Comparison of ENCODE assay signal across 18 cellular contexts in genomic region chr1:37699147-37699546, GRCh38. TPM values are rescaled to one million over a fixed set of nuclear protein-coding genes. Genes with fewer than 3 reads are reported as not detected.
DNase-seq lines count a peak whose midpoint lies in the region; FAIRE-seq and TF ChIP-seq lines count a peak whose summit lies in the region.
"Had no signal": no experiment of that assay in that cellular context is flagged by ENCODE, and none has a peak within 500 bp of the region (broad histone marks: within the 10 kb centered on the region; RNA-seq: fewer than 3 reads in every experiment).

No MANE protein-coding gene starts in this region.

- no peak overlapping the region for H3K27ac ChIP-seq in esophagus muscularis mucosa (replicated peaks in 1 of 4)

- H3K4me3 Mint-ChIP-seq in activated naive CD4-positive, alpha-beta T cell treated with anti-CD3 and anti-CD28 coated beads for 36 hours = no peak overlapping the region
- H3K4me3 Mint-ChIP-seq in activated T-helper 2 cell treated with anti-CD3 and anti-CD28 coated beads, Interferon-gamma antibody, Interleukin-2, Interleukin-4, amounts not matched to agents 10 μg/mL and 5 μg/mL and 100 μg/mL, durations not matched to agents 14 hours and 24 hours and 36 hours (ENCODE audit: low read depth) = no peak overlapping the region
- H3K4me3 Mint-ChIP-seq in neural crest cell = peak overlapping the region; percentile 61
- H3K4me3 Mint-ChIP-seq: CD4-positive, alpha-beta T cell had no signal

- peak; percentile 53 for FAIRE-seq in GM19239 (lab: Jason Lieb, UNC)
- FAIRE-seq: H54 had no signal

- TF ChIP-seq EP300 in esophagus muscularis mucosa (IDR thresholded peaks at IDR 0.05) = no peak

- peaks cover 65% of the 10 kb centered on the region for H3K36me3 Mint-ChIP-seq in activated naive CD4-positive, alpha-beta T cell treated with anti-CD3 and anti-CD28 coated beads for 36 hours (ENCODE audit: low read depth)
- peaks cover 78% of the 10 kb centered on the region for H3K36me3 Mint-ChIP-seq in activated T-helper 2 cell treated with anti-CD3 and anti-CD28 coated beads, Interferon-gamma antibody, Interleukin-2, Interleukin-4, amounts not matched to agents 10 μg/mL and 5 μg/mL and 100 μg/mL, durations not matched to agents 14 hours and 24 hours and 36 hours (ENCODE audit: low read depth)
- H3K36me3 Mint-ChIP-seq in neural crest cell (ENCODE audit: low read depth) = peaks cover 15% of the 10 kb centered on the region

- DNase-seq in activated naive CD4-positive, alpha-beta T cell treated with anti-CD3 and anti-CD28 coated beads for 36 hours = no peak
- DNase-seq in activated naive CD4-positive, alpha-beta T cell treated with anti-CD3 and anti-CD28 coated beads, Interleukin-2, amount 50 U/mL, for 16 hours = no peak
- no peak for DNase-seq in GM19239 (ENCODE audit: insufficient read length, low spot score)
- DNase-seq in activated T-helper 2 cell treated with anti-CD3 and anti-CD28 coated beads, Interferon-gamma antibody, Interleukin-2, Interleukin-4, amounts not matched to agents 10 μg/mL and 5 μg/mL and 100 μg/mL, durations not matched to agents 14 hours and 24 hours and 36 hours (ENCODE audit: low spot score) = no peak
- DNase-seq in neural crest cell (ENCODE audit: low read depth, low spot score) = no peak
- DNase-seq in putamen (ENCODE audit: low spot score) = no peak
- DNase-seq in esophagus muscularis mucosa (ENCODE audit: extremely low spot score) = no peak
- no peak for DNase-seq in dermis blood vessel endothelial cell
- DNase-seq: CD4-positive, alpha-beta T cell; GF-D8; KG1; NCI-H1092; NCI-H2227 treated with DMSO at 0.1 percent for 48 hours; NCI-H526; NK-92 treated with Interleukin-12 subunit alpha and Interleukin-12 subunit beta, amount 100 ng/mL, for 24 hours; OCI-M1; RPMI8226 had no signal

- no peaks in the 10 kb centered on the region for H3K4me1 ChIP-seq in esophagus muscularis mucosa

- 90% methylated on average over 7 of the region's 7 CpGs for WGBS in esophagus muscularis mucosa

- no peak overlapping the region for H3K4me3 ChIP-seq in esophagus muscularis mucosa

- no peak for TF ChIP-seq POLR2A in esophagus muscularis mucosa (IDR thresholded peaks at IDR 0.05; ENCODE audit: low read depth)

- no peaks in the 10 kb centered on the region for H3K9me3 ChIP-seq in esophagus muscularis mucosa

- TF ChIP-seq CTCF in neural crest cell (conservative IDR thresholded peaks at IDR 0.05) (no peak), esophagus muscularis mucosa (IDR thresholded peaks at IDR 0.05) (no peak)

- no peaks in the 10 kb centered on the region for H3K27me3 Mint-ChIP-seq in activated naive CD4-positive, alpha-beta T cell treated with anti-CD3 and anti-CD28 coated beads for 36 hours (ENCODE audit: low read depth)
- no peaks in the 10 kb centered on the region for H3K27me3 Mint-ChIP-seq in activated T-helper 2 cell treated with anti-CD3 and anti-CD28 coated beads, Interferon-gamma antibody, Interleukin-2, Interleukin-4, amounts not matched to agents 10 μg/mL and 5 μg/mL and 100 μg/mL, durations not matched to agents 14 hours and 24 hours and 36 hours (ENCODE audit: low read depth)
- H3K27me3 Mint-ChIP-seq in neural crest cell (ENCODE audit: low read depth) = no peaks in the 10 kb centered on the region
- H3K27me3 Mint-ChIP-seq: CD4-positive, alpha-beta T cell had no signal

- no peaks in the 10 kb centered on the region for H3K27me3 ChIP-seq in esophagus muscularis mucosa

- intact Hi-C loops in activated naive CD4-positive, alpha-beta T cell treated with anti-CD3 and anti-CD28 coated beads for 36 hours (cut with micrococcal nuclease) = loop anchor here (10.0 kb wide), 1 partner anchor 1496 kb away; no protein-coding TSS in a partner anchor
- intact Hi-C loops in activated T-helper 2 cell treated with anti-CD3 and anti-CD28 coated beads, Interferon-gamma antibody, Interleukin-2, Interleukin-4, amounts not matched to agents 10 μg/mL and 5 μg/mL and 100 μg/mL, durations not matched to agents 14 hours and 24 hours and 36 hours (cut with micrococcal nuclease) = no loop called here
- intact Hi-C loops in esophagus muscularis mucosa (cut with DNase I) = no loop called here

- no peaks in the 10 kb centered on the region for H3K9me3 Mint-ChIP-seq in activated naive CD4-positive, alpha-beta T cell treated with anti-CD3 and anti-CD28 coated beads for 36 hours
- H3K9me3 Mint-ChIP-seq in activated T-helper 2 cell treated with anti-CD3 and anti-CD28 coated beads, Interferon-gamma antibody, Interleukin-2, Interleukin-4, amounts not matched to agents 10 μg/mL and 5 μg/mL and 100 μg/mL, durations not matched to agents 14 hours and 24 hours and 36 hours = no peaks in the 10 kb centered on the region
- H3K9me3 Mint-ChIP-seq in neural crest cell = no peaks in the 10 kb centered on the region
- H3K9me3 Mint-ChIP-seq: CD4-positive, alpha-beta T cell had no signal

- peak overlapping the region; percentile 43 for H3K27ac Mint-ChIP-seq in activated naive CD4-positive, alpha-beta T cell treated with anti-CD3 and anti-CD28 coated beads for 36 hours
- peak overlapping the region; percentile 61 for H3K27ac Mint-ChIP-seq in activated T-helper 2 cell treated with anti-CD3 and anti-CD28 coated beads, Interferon-gamma antibody, Interleukin-2, Interleukin-4, amounts not matched to agents 10 μg/mL and 5 μg/mL and 100 μg/mL, durations not matched to agents 14 hours and 24 hours and 36 hours
- H3K27ac Mint-ChIP-seq in neural crest cell (ENCODE audit: unreplicated experiment) = no peak overlapping the region
- H3K27ac Mint-ChIP-seq: CD4-positive, alpha-beta T cell had no signal

- peaks cover 9% of the 10 kb centered on the region for H3K4me1 Mint-ChIP-seq in activated naive CD4-positive, alpha-beta T cell treated with anti-CD3 and anti-CD28 coated beads for 36 hours (ENCODE audit: low read depth)
- peaks cover 22% of the 10 kb centered on the region for H3K4me1 Mint-ChIP-seq in activated T-helper 2 cell treated with anti-CD3 and anti-CD28 coated beads, Interferon-gamma antibody, Interleukin-2, Interleukin-4, amounts not matched to agents 10 μg/mL and 5 μg/mL and 100 μg/mL, durations not matched to agents 14 hours and 24 hours and 36 hours (ENCODE audit: low read depth)
- peaks cover 3% of the 10 kb centered on the region for H3K4me1 Mint-ChIP-seq in neural crest cell

- CTCF ChIA-PET in activated naive CD4-positive, alpha-beta T cell treated with anti-CD3 and anti-CD28 coated beads for 36 hours (lab: Charles Lee) = interaction anchor here (0.7 to 1.1 kb wide), 2 partner anchors 10 to 22 kb away, joined by 3 to 4 read pairs; no protein-coding TSS in a partner anchor

- H3K36me3 ChIP-seq in esophagus muscularis mucosa = no peaks in the 10 kb centered on the region

RNA-seq across cellular contexts. Expression of gene CDCA8, which starts 6.8 kb away (rescaled TPM):
- total RNA-seq in activated naive CD4-positive, alpha-beta T cell treated with anti-CD3 and anti-CD28 coated beads for 36 hours = 10 to 100 TPM; 73.6 to 78.6 TPM
- 41.2 TPM in 2 replicates for total RNA-seq in activated T-helper 2 cell treated with anti-CD3 and anti-CD28 coated beads, Interferon-gamma antibody, Interleukin-2, Interleukin-4, amounts not matched to agents 10 μg/mL and 5 μg/mL and 100 μg/mL, durations not matched to agents 14 hours and 24 hours and 36 hours
- total RNA-seq in neural crest cell (70.3 and 72.1 TPM in 2 replicates), esophagus muscularis mucosa (under 1 TPM in 3 of 4 donors, not detected in 1; 0.26 to 0.42 (median 0.40) TPM), dermis blood vessel endothelial cell (3.7 and 23.0 TPM in 2 replicates)
